8 cellular contexts compared by ENCODE assay signal in genomic region chr15:33068007-33068441, GRCh38.
DNase-seq lines count a peak whose midpoint lies in the region; ATAC-seq and TF ChIP-seq lines count a peak whose summit lies in the region.

No MANE protein-coding gene starts in this region.

- peaks cover 26% of the 10 kb centered on the region; the same call in 1 of the 2 replicates for H4K20me1 ChIP-seq in SK-N-SH (ENCODE audit: insufficient read depth)

- H3K27ac ChIP-seq in SK-N-SH (ENCODE audit: low read depth in 2 of 2, low read length in 1 of 2), result peak overlapping the region; percentile 87 to 98

- DNase-seq in Ammon's horn (ENCODE audit: low spot score) (peak; percentile 75), H4 (ENCODE audit: low spot score) (peak; percentile 86), SK-N-SH (peak; percentile 42), fibroblast of gingiva (ENCODE audit: low read depth) (peak; percentile 59), osteocyte (ENCODE audit: extremely low spot score, unreplicated experiment) (no peak), cerebellar cortex (ENCODE audit: low spot score) (no peak)

- H3K27me3 Mint-ChIP-seq in osteocyte (ENCODE audit: unreplicated experiment), result no peaks in the 10 kb centered on the region

- no peaks in the 10 kb centered on the region for H3K9me3 Mint-ChIP-seq in osteocyte (ENCODE audit: unreplicated experiment)

- CTCF ChIA-PET in SK-N-SH (lab: Yijun Ruan, JAX), result interaction anchor here (0.6 to 1.6 kb wide), 5 partner anchors 18 to 148 kb away, joined by 3 to 6 read pairs (median 4); no protein-coding TSS in a partner anchor

- whole genome bisulfite sequencing in SK-N-SH (ENCODE audit: low lambda C conversion rate), result 35% methylated on average over 14 of the region's 14 CpGs

- ATAC-seq in HG03139 (IDR thresholded peaks at IDR 0.05; ENCODE audit: unreplicated experiment), result no peak
- ATAC-seq in HG03025 (IDR thresholded peaks at IDR 0.05; ENCODE audit: low FRiP score, unreplicated experiment), result no peak

- H3K9me3 ChIP-seq in SK-N-SH, result no peaks in the 10 kb centered on the region

- H3K27me3 ChIP-seq in SK-N-SH (ENCODE audit: insufficient read depth), result no peaks in the 10 kb centered on the region

- H3K79me2 ChIP-seq in SK-N-SH (ENCODE audit: insufficient read depth), result peaks cover 100% of the 10 kb centered on the region

- peaks cover 51% of the 10 kb centered on the region for H3K4me1 Mint-ChIP-seq in osteocyte (ENCODE audit: unreplicated experiment)

- TF ChIP-seq EP300 in SK-N-SH (IDR thresholded peaks at IDR 0.05; ENCODE audit: borderline replicate concordance in 1 of 2, low read depth in 1 of 2, low read length in 1 of 2), result no peak

- peak overlapping the region; percentile 81 for H3K9ac ChIP-seq in SK-N-SH

- H3K4me2 ChIP-seq in SK-N-SH, result peak overlapping the region; percentile 86

- POLR2A ChIA-PET in SK-N-SH (lab: Yijun Ruan, JAX), result no interaction called here

- H3K4me1 ChIP-seq in SK-N-SH (ENCODE audit: control insufficient read depth in 1 of 2, insufficient read depth in 2 of 2, low read depth in 1 of 2, low read length in 1 of 2), result peaks cover 31 to 36% of the 10 kb centered on the region in 2 experiments

- TF ChIP-seq CTCF in SK-N-SH (IDR thresholded peaks at IDR 0.05), result no peak
- no peak for TF ChIP-seq CTCF in osteocyte (IDR thresholded peaks at IDR 0.05)

- TF ChIP-seq RAD21 in SK-N-SH (IDR thresholded peaks at IDR 0.05; ENCODE audit: low read length), result no peak

- H3F3A ChIP-seq in SK-N-SH (replicated peaks; ENCODE audit: insufficient read depth), result peaks cover 47% of the 10 kb centered on the region

- H3K36me3 Mint-ChIP-seq in osteocyte (ENCODE audit: unreplicated experiment), result peaks cover 2% of the 10 kb centered on the region

- peak overlapping the region; percentile 19 to 48; a peak in 3 of 4 replicates for H3K4me3 ChIP-seq in SK-N-SH (ENCODE audit: low read depth in 2 of 2, low read length in 1 of 2)

- no peak overlapping the region for H2AFZ ChIP-seq in SK-N-SH (ENCODE audit: low read depth)

- H3K4me3 Mint-ChIP-seq in osteocyte (ENCODE audit: unreplicated experiment), result peak overlapping the region; percentile 63

- H3K36me3 ChIP-seq in SK-N-SH (replicated peaks in 1 of 2; ENCODE audit: control insufficient read depth in 1 of 2, insufficient read depth in 2 of 2, low read length in 1 of 2), result peaks cover 6 to 27% of the 10 kb centered on the region in 2 experiments

- H3K9me2 ChIP-seq in SK-N-SH, result no peaks in the 10 kb centered on the region

- peak overlapping the region; percentile 98 for H3K27ac Mint-ChIP-seq in osteocyte (ENCODE audit: unreplicated experiment)

TF ChIP-seq in SK-N-SH, 30 proteins besides CTCF, POLR2A, EP300 and RAD21:
- peak; percentile 28 for TF ChIP-seq ELF1 (IDR thresholded peaks at IDR 0.05)
- TF ChIP-seq, protein P1, sequence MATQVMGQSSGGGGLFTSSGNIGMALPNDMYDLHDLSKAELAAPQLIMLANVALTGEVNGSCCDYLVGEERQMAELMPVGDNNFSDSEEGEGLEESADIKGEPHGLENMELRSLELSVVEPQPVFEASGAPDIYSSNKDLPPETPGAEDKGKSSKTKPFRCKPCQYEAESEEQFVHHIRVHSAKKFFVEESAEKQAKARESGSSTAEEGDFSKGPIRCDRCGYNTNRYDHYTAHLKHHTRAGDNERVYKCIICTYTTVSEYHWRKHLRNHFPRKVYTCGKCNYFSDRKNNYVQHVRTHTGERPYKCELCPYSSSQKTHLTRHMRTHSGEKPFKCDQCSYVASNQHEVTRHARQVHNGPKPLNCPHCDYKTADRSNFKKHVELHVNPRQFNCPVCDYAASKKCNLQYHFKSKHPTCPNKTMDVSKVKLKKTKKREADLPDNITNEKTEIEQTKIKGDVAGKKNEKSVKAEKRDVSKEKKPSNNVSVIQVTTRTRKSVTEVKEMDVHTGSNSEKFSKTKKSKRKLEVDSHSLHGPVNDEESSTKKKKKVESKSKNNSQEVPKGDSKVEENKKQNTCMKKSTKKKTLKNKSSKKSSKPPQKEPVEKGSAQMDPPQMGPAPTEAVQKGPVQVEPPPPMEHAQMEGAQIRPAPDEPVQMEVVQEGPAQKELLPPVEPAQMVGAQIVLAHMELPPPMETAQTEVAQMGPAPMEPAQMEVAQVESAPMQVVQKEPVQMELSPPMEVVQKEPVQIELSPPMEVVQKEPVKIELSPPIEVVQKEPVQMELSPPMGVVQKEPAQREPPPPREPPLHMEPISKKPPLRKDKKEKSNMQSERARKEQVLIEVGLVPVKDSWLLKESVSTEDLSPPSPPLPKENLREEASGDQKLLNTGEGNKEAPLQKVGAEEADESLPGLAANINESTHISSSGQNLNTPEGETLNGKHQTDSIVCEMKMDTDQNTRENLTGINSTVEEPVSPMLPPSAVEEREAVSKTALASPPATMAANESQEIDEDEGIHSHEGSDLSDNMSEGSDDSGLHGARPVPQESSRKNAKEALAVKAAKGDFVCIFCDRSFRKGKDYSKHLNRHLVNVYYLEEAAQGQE (IDR thresholded peaks at IDR 0.05; ENCODE audit: low read depth, low read length), result no peak

Comparison
In these comparisons a context has a peak if more than half of its experiments do, and no peak if none do; other contexts are left out.
1. DNase-seq: peak in Ammon's horn (single experiment), H4 (single experiment), SK-N-SH (single experiment) and fibroblast of gingiva (single experiment); none in osteocyte (single experiment) and cerebellar cortex (single experiment).